In genomic region chrX:69469975-69470374, GRCh38 we compare ENCODE assay signal across 37 cellular contexts. TPM values are rescaled to one million over a fixed set of nuclear protein-coding genes. Genes with fewer than 3 reads are reported as not detected.
"Had no signal": no experiment of that assay in that cellular context is flagged by ENCODE, and none has a peak within 500 bp of the region (broad histone marks: within the 10 kb centered on the region; RNA-seq: fewer than 3 reads in every experiment).

No MANE protein-coding gene starts in this region.

- H3K27me3 ChIP-seq: MG63 had no signal

- H3K9me3 ChIP-seq: MG63 had no signal

- H3K4me2 ChIP-seq: KMS-11 had no signal

- H3K9ac ChIP-seq: KMS-11 had no signal

- H3K27ac ChIP-seq: KMS-11 had no signal

- H3K4me3 ChIP-seq: MG63 had no signal

- H3K36me3 ChIP-seq: MG63 had no signal

- DNase-seq: Karpas-422, Kasumi-1, KBM-7, KG1, MG63, MV-4-11, NCI-H1048, NCI-H1092, NCI-H1092 treated with DMSO at 0.1 percent for 48 hours, NCI-H1105, NCI-H1105 treated with DMSO at 0.1 percent for 48 hours, NCI-H1417, NCI-H1417 treated with DMSO at 0.1 percent for 48 hours, NCI-H1436, NCI-H1436 treated with DMSO at 0.1 percent for 48 hours, NCI-H146, NCI-H1694, NCI-H1694 treated with DMSO at 0.1 percent for 48 hours, NCI-H187, NCI-H187 treated with DMSO at 0.1 percent for 48 hours, NCI-H1930, NCI-H2029, NCI-H2029 treated with DMSO at 0.1 percent for 48 hours, NCI-H2081, NCI-H2081 treated with DMSO at 0.1 percent for 48 hours, NCI-H2107, NCI-H2171, NCI-H2171 treated with DMSO at 0.1 percent for 48 hours, NCI-H2227 treated with DMSO at 0.1 percent for 48 hours, NCI-H226, NCI-H345, NCI-H446, NCI-H446 treated with DMSO at 0.1 percent for 48 hours, NCI-H510A had no signal

RNA-seq across cellular contexts. Expression of gene NALF2, which starts 34.2 kb away (rescaled TPM):
- total RNA-seq: LHCN-M2, M059J had no signal
